30 cellular contexts compared by ENCODE assay signal in genomic region chr3:77362936-77363335, GRCh38.
"Had no signal": no experiment of that assay in that cellular context is flagged by ENCODE, and none has a peak within 500 bp of the region (broad histone marks: within the 10 kb centered on the region; RNA-seq: fewer than 3 reads in every experiment).

No MANE protein-coding gene starts in this region.

- H3K4me1 ChIP-seq: left lung, lower lobe of right lung, parathyroid adenoma, psoas muscle, stomach, testis, thyroid gland, transverse colon, upper lobe of left lung had no signal

- H3K27me3 ChIP-seq: left lung, neural progenitor cell, neutrophil, stomach, testis, thyroid gland, transverse colon, upper lobe of left lung had no signal

- H3K36me3 ChIP-seq: left lung, lower lobe of right lung, neural progenitor cell, neutrophil, stomach, thyroid gland, transverse colon, upper lobe of left lung had no signal

- H3K4me3 ChIP-seq: left lung, lower lobe of right lung, neural progenitor cell, psoas muscle, skin epidermis, stomach, testis, thyroid gland, transverse colon, upper lobe of left lung had no signal

- H2AFZ ChIP-seq: neural progenitor cell, parathyroid adenoma had no signal

- H3K4me2 ChIP-seq: neural progenitor cell had no signal

- H3K27ac ChIP-seq: left lung, lower lobe of right lung, neural progenitor cell, neutrophil, parathyroid adenoma, psoas muscle, skin epidermis, stomach, testis, thyroid gland, transverse colon, upper lobe of left lung had no signal

- H3K79me2 ChIP-seq: parathyroid adenoma had no signal

- FAIRE-seq: keratinocyte had no signal

- DNase-seq: hippocampal formation; kidney glomerular epithelial cell; left colon; left lung; lower lobe of right lung; mammary epithelial cell; mesenchymal stem cell; natural killer cell; nephron progenitor cell; occipital lobe; psoas muscle; retina; right cardiac atrium; stimulated activated CD4-positive, alpha-beta T cell treated with anti-CD3 and anti-CD28 coated beads, Interleukin-12 subunit alpha, Interleukin-12 subunit beta, amount 100 ng/mL, for 4 hours; stimulated activated CD4-positive, alpha-beta T cell treated with anti-CD3 and anti-CD28 coated beads, Interleukin-15, amount 100 ng/mL, for 24 hours; stimulated activated CD4-positive, alpha-beta T cell treated with anti-CD3 and anti-CD28 coated beads, Interleukin-2, amount 100 ng/mL, for 24 hours; stimulated activated CD4-positive, alpha-beta T cell treated with anti-CD3 and anti-CD28 coated beads, Interleukin-4, amount 100 ng/mL, for 1 hour; stimulated activated naive B cell treated with anti-CD40 and anti-IgM and Interleukin-4, amounts not matched to agents 10 μg/mL and 1 μg/mL and 100 μg/mL, for 72 hours; stimulated activated naive CD8-positive, alpha-beta T cell treated with anti-CD3 and anti-CD28 coated beads, Interleukin-15, Interleukin-2, amounts not matched to agents 100 U/mL and 50 U/mL, for 24 hours; stomach; testis; thyroid gland; transverse colon; upper lobe of left lung had no signal

- H3K9me3 ChIP-seq: left lung, lower lobe of right lung, neutrophil, psoas muscle, stomach, testis, thyroid gland, transverse colon, upper lobe of left lung had no signal

- H3K9ac ChIP-seq: neural progenitor cell, parathyroid adenoma had no signal

- ATAC-seq: left colon; left lung; lower lobe of right lung; natural killer cell; psoas muscle; right cardiac atrium; sciatic nerve; stimulated activated naive B cell treated with anti-CD40 and anti-IgM and Interleukin-4, amounts not matched to agents 10 μg/mL and 1 μg/mL and 100 μg/mL, for 72 hours; stimulated activated naive CD8-positive, alpha-beta T cell treated with anti-CD3 and anti-CD28 coated beads, Interleukin-15, Interleukin-2, amounts not matched to agents 100 U/mL and 50 U/mL, for 24 hours had no signal
